Comparison of ENCODE assay signal across 10 cellular contexts in genomic region chr20:13783528-13783927, GRCh38. TPM values are rescaled to one million over a fixed set of nuclear protein-coding genes. Genes with fewer than 3 reads are reported as not detected.
A peak's percentile ranks its signal among the peaks of the same experiment; 100 is the strongest.
DNase-seq lines count a peak whose midpoint lies in the region; ATAC-seq and TF ChIP-seq lines count a peak whose summit lies in the region.
"Had no signal": no experiment of that assay in that cellular context is flagged by ENCODE, and none has a peak within 500 bp of the region (broad histone marks: within the 10 kb centered on the region; RNA-seq: fewer than 3 reads in every experiment).

No MANE protein-coding gene starts in this region.

- no peak for DNase-seq in GM23248
- DNase-seq in OCI-M1 (lab: John Stamatoyannopoulos, UW), result peak; percentile 5
- DNase-seq in osteoblast (ENCODE audit: insufficient read length, low spot score, missing footprints), result no peak
- no peak for DNase-seq in glomerular visceral epithelial cell (ENCODE audit: extremely low spot score)
- no peak for DNase-seq in foreskin keratinocyte
- DNase-seq in ascending aorta (ENCODE audit: low spot score in 2 of 2), result no peak
- DNase-seq: activated CD4-positive, alpha-beta T cell treated with anti-CD3 and anti-CD28 coated beads for 48 hours; NCI-H146 had no signal

- peaks cover 91% of the 10 kb centered on the region for H3K79me2 ChIP-seq in GM23248 (ENCODE audit: insufficient read depth)
- H3K79me2 ChIP-seq in osteoblast (ENCODE audit: insufficient read depth, low read length), result peaks cover 72% of the 10 kb centered on the region

- peak overlapping the region; percentile 94 for H3K4me3 ChIP-seq in GM23248
- peak overlapping the region; percentile 85 for H3K4me3 ChIP-seq in endocrine pancreas (ENCODE audit: control insufficient read depth, insufficient read depth, low read length)
- peak overlapping the region; percentile 94 for H3K4me3 ChIP-seq in osteoblast (ENCODE audit: insufficient read depth, low read length)
- H3K4me3 ChIP-seq in ascending aorta, result peak overlapping the region in 1 of 2 donors; percentile 71

- peaks cover 19% of the 10 kb centered on the region for H3K36me3 ChIP-seq in GM23248 (ENCODE audit: low read depth)
- no peaks in the 10 kb centered on the region for H3K36me3 ChIP-seq in endocrine pancreas (ENCODE audit: control insufficient read depth, insufficient read depth, low read length)
- peaks cover 26% of the 10 kb centered on the region for H3K36me3 ChIP-seq in osteoblast (ENCODE audit: insufficient read depth, low read length)
- H3K36me3 ChIP-seq in ascending aorta, result peaks cover 14 to 18% of the 10 kb centered on the region in 2 donors

- H3K9me3 ChIP-seq in GM23248 (ENCODE audit: low read depth), result no peaks in the 10 kb centered on the region
- H3K9me3 ChIP-seq in endocrine pancreas (ENCODE audit: control insufficient read depth, low read length), result no peaks in the 10 kb centered on the region
- H3K9me3 ChIP-seq in osteoblast (ENCODE audit: low read depth, low read length), result no peaks in the 10 kb centered on the region
- no peaks in the 10 kb centered on the region for H3K9me3 ChIP-seq in ascending aorta

- H3K9me2 ChIP-seq in GM23248 (ENCODE audit: insufficient read depth), result no peaks in the 10 kb centered on the region

- 85 to 87% methylated on average over 13 of the region's 13 CpGs for WGBS in GM23248 (ENCODE audit: low coverage in 1 of 2, low lambda C conversion rate in 2 of 2, missing lambda C conversion rate in 2 of 2), 2 experiments

- peak overlapping the region; percentile 96 for H3K9ac ChIP-seq in GM23248
- H3K9ac ChIP-seq in endocrine pancreas (ENCODE audit: control insufficient read depth, insufficient read depth, low read length), result peak overlapping the region; percentile 21

- no peaks in the 10 kb centered on the region for H3K27me3 ChIP-seq in GM23248 (replicated peaks; ENCODE audit: insufficient read depth)
- no peaks in the 10 kb centered on the region for H3K27me3 ChIP-seq in endocrine pancreas (ENCODE audit: control insufficient read depth, insufficient read depth, low read length)
- H3K27me3 ChIP-seq in osteoblast (ENCODE audit: insufficient read depth, low read length), result no peaks in the 10 kb centered on the region
- no peaks in the 10 kb centered on the region for H3K27me3 ChIP-seq in foreskin keratinocyte
- H3K27me3 ChIP-seq in ascending aorta, result no peaks in the 10 kb centered on the region

- H3K27ac ChIP-seq in GM23248 (no peak overlapping the region), osteoblast (ENCODE audit: low read depth, low read length) (peak overlapping the region; percentile 88), foreskin keratinocyte (no peak overlapping the region), ascending aorta (no peak overlapping the region)

- H3K4me1 ChIP-seq in GM23248 (ENCODE audit: insufficient read depth), result peaks cover 22% of the 10 kb centered on the region
- peaks cover 19% of the 10 kb centered on the region for H3K4me1 ChIP-seq in endocrine pancreas (ENCODE audit: control insufficient read depth, insufficient read depth, low read length)
- H3K4me1 ChIP-seq in osteoblast (ENCODE audit: insufficient read depth, low read length), result peaks cover 16% of the 10 kb centered on the region
- peaks cover 6% of the 10 kb centered on the region for H3K4me1 ChIP-seq in foreskin keratinocyte
- peaks cover 0 to 11% of the 10 kb centered on the region in 2 donors for H3K4me1 ChIP-seq in ascending aorta

- 0 out of 2 replicates have a peak overlapping the region, but pooled peaks have one; percentile 98 for H2AFZ ChIP-seq in GM23248
- H2AFZ ChIP-seq in osteoblast (ENCODE audit: low read length), result no peak overlapping the region

- H3K4me2 ChIP-seq in GM23248 (ENCODE audit: unreplicated experiment) (peak overlapping the region; percentile 97), osteoblast (ENCODE audit: insufficient read depth, low read length) (peak overlapping the region; percentile 95)

- no peaks in the 10 kb centered on the region for H3F3A ChIP-seq in GM23248 (ENCODE audit: insufficient read depth)

- H4K20me1 ChIP-seq in GM23248 (ENCODE audit: insufficient read depth) (no peaks in the 10 kb centered on the region), osteoblast (ENCODE audit: insufficient read depth, low read length) (peaks cover 5% of the 10 kb centered on the region)

- no peak for TF ChIP-seq CTCF in osteoblast (IDR thresholded peaks at IDR 0.05; ENCODE audit: extremely low read depth, low read depth, low read length)
- no peak for TF ChIP-seq CTCF in foreskin keratinocyte (conservative IDR thresholded peaks at IDR 0.05)
- no peak for TF ChIP-seq CTCF in ascending aorta (IDR thresholded peaks at IDR 0.05)

- intact Hi-C loops in ascending aorta (cut with DNase I), result no loop called here

- no peak for ATAC-seq in foreskin keratinocyte
- no peak for ATAC-seq in HG03196 (IDR thresholded peaks at IDR 0.05; ENCODE audit: unreplicated experiment)

- in situ Hi-C loops in GM23248 (cut with MboI), result no loop called here

RNA-seq across cellular contexts. Expression of gene ESF1, which starts 1.2 kb away (rescaled TPM):
- 8.3 and 16.8 TPM in 2 replicates for total RNA-seq in GM23248 (2014; rRNA removed; shearing (Covaris generic))
- polyA plus RNA-seq in GM23248 (2016; fragmentation: Nextera tagmentation; extraction: Ambion mirVana), result 7.7 and 7.9 TPM in 2 replicates
- total RNA-seq in osteoblast, result 7.7 and 9.0 TPM in 2 replicates
- total RNA-seq in foreskin keratinocyte, result 16.9 and 21.2 TPM in 2 replicates
- polyA plus RNA-seq in foreskin keratinocyte, result 6.3 and 7.6 TPM in 2 replicates
- total RNA-seq in ascending aorta, result 5.7 TPM

RNA-seq across cellular contexts. Expression of gene NDUFAF5, which starts 1.3 kb away (rescaled TPM):
- 5.3 and 13.0 TPM in 2 replicates for total RNA-seq in GM23248 (2014; rRNA removed; shearing (Covaris generic))
- polyA plus RNA-seq in GM23248 (2016; fragmentation: Nextera tagmentation; extraction: Ambion mirVana) (14.5 and 16.2 TPM in 2 replicates), foreskin keratinocyte (21.1 and 26.7 TPM in 2 replicates)
- total RNA-seq in osteoblast (8.3 and 12.3 TPM in 2 replicates), foreskin keratinocyte (22.8 and 25.5 TPM in 2 replicates), ascending aorta (84.3 TPM)
